In the genomic region with DNA sequence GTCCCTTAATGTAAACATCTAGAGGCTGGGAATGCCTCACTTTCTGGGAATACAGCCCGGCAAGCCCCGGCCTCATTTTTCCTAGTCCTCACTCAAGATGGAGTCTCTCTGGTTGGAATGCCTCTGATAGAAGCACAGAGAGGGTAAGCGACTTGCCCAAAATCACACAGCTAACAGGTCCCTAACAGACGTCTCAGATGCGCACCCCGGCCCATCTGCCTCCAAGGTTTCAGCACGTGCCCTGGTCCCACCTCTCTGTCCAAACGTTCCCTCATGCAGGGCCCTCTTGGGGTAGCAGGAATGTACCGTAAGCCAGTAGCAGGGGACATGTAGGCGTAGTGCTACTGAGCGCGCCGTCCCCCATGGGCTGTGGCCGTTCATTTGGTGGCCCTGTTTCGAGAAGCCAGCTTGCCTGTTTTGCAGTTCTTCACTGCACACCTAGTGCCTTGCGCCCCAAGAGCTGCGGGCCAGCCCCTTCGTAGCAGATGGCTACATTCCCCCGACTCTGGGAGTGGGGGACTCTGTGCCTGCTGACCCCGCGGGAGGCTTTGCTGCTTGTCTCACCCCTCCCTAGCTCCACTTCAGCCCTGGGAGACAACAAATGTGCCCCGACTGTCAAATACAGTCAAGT, we compare ENCODE assay signal across 1 cellular context.
TF ChIP-seq lines count a peak whose summit lies in the region.

No MANE protein-coding gene starts in this region.

TF ChIP-seq in K562, 482 proteins besides CTCF, POLR2A, EP300 and RAD21 (continued from another document):
- TF ChIP-seq ATF7 (IDR thresholded peaks at IDR 0.05), result no peak
- no peak for TF ChIP-seq ZNF143 (CRISPR knock-in tag; IDR thresholded peaks at IDR 0.05)
- no peak for TF ChIP-seq ZNF668 (CRISPR knock-in tag; IDR thresholded peaks at IDR 0.05)
- TF ChIP-seq, protein P1, sequence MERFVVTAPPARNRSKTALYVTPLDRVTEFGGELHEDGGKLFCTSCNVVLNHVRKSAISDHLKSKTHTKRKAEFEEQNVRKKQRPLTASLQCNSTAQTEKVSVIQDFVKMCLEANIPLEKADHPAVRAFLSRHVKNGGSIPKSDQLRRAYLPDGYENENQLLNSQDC (CRISPR knock-in tag; IDR thresholded peaks at IDR 0.05), result no peak
- no peak for TF ChIP-seq YY1 (IDR thresholded peaks at IDR 0.05; ENCODE audit: borderline replicate concordance in 1 of 3, control insufficient read depth in 1 of 3, extremely low read depth in 1 of 3, insufficient read depth in 3 of 3, insufficient read length in 1 of 3, insufficient replicate concordance in 2 of 3, low read depth in 1 of 3, low read length in 2 of 3)
- no peak for TF ChIP-seq ILK (tag; IDR thresholded peaks at IDR 0.05; ENCODE audit: borderline replicate concordance, low read depth)
- peak in 1 of 2 experiments; percentile 50; a peak in 1 of 4 replicates for TF ChIP-seq KDM1A (IDR thresholded peaks at IDR 0.05)
- TF ChIP-seq RBM25 (IDR thresholded peaks at IDR 0.05; ENCODE audit: low read depth, low read length, severe bottlenecking), result peak; percentile 86
- TF ChIP-seq TRIM24 (IDR thresholded peaks at IDR 0.05), result no peak
- TF ChIP-seq ZBTB5 (IDR thresholded peaks at IDR 0.05), result no peak
- peak; percentile 82 for TF ChIP-seq ZFP36 (IDR thresholded peaks at IDR 0.05; ENCODE audit: low read depth, low read length, partially characterized antibody)
- TF ChIP-seq, protein P2, sequence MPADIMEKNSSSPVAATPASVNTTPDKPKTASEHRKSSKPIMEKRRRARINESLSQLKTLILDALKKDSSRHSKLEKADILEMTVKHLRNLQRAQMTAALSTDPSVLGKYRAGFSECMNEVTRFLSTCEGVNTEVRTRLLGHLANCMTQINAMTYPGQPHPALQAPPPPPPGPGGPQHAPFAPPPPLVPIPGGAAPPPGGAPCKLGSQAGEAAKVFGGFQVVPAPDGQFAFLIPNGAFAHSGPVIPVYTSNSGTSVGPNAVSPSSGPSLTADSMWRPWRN (IDR thresholded peaks at IDR 0.05; ENCODE audit: low read depth), result no peak
- TF ChIP-seq ZNF316 (IDR thresholded peaks at IDR 0.05), result no peak
